Comparison of ENCODE assay signal across 1 cellular context in genomic region chr18:21600526-21601410, GRCh38.
TF ChIP-seq lines count a peak whose summit lies in the region.

Gene ESCO1 (minus strand): TSS chr18:21600704. CDS start chr18:21574843, 25,861 bp downstream.

TF ChIP-seq in HepG2, 621 proteins besides CTCF, POLR2A, EP300 and RAD21 (continued from another document and continues in another):
- TF ChIP-seq PAXIP1 (CRISPR knock-in tag; conservative IDR thresholded peaks at IDR 0.05), result peak; percentile 68
- TF ChIP-seq RERE (CRISPR knock-in tag; IDR thresholded peaks at IDR 0.05; ENCODE audit: low read depth), result peak; percentile 31; the same call in 1 of the 2 replicates
- peak; percentile 88; the same call in 1 of the 2 replicates for TF ChIP-seq ZNF318 (CRISPR knock-in tag; IDR thresholded peaks at IDR 0.05)
- no peak; the same call in 1 of the 2 replicates for TF ChIP-seq REL (CRISPR knock-in tag; conservative IDR thresholded peaks at IDR 0.05)
- 0 out of 2 replicates have a peak, but pooled peaks have one; percentile 38 for TF ChIP-seq ZNF841 (CRISPR knock-in tag; IDR thresholded peaks at IDR 0.05; ENCODE audit: borderline replicate concordance)
- TF ChIP-seq E2F2 (CRISPR knock-in tag; IDR thresholded peaks at IDR 0.05; ENCODE audit: borderline replicate concordance), result no peak
- peak; percentile 75 for TF ChIP-seq MXD1 (CRISPR knock-in tag; IDR thresholded peaks at IDR 0.05)
- peak; percentile 92 for TF ChIP-seq MIER3 (CRISPR knock-in tag; IDR thresholded peaks at IDR 0.05; ENCODE audit: borderline replicate concordance)
- TF ChIP-seq ZFP91 (CRISPR knock-in tag; IDR thresholded peaks at IDR 0.05; ENCODE audit: borderline replicate concordance), result peak; percentile 93
- TF ChIP-seq GPBP1L1 (CRISPR knock-in tag; IDR thresholded peaks at IDR 0.05), result no peak
- TF ChIP-seq FOXP1 (IDR thresholded peaks at IDR 0.05), result no peak
- peak; percentile 23; the same call in 1 of the 2 replicates for TF ChIP-seq FOXP1 (CRISPR knock-in tag; IDR thresholded peaks at IDR 0.05)
- TF ChIP-seq MBD4 (IDR thresholded peaks at IDR 0.05; ENCODE audit: borderline replicate concordance, low read length), result no peak
- TF ChIP-seq RNF219 (CRISPR knock-in tag; IDR thresholded peaks at IDR 0.05), result peak; percentile 77; the same call in 1 of the 2 replicates
- TF ChIP-seq GMEB1 (CRISPR knock-in tag; IDR thresholded peaks at IDR 0.05; ENCODE audit: borderline replicate concordance), result peak; percentile 96
- TF ChIP-seq IKZF1 (IDR thresholded peaks at IDR 0.05), result no peak
- TF ChIP-seq CC2D1A (CRISPR knock-in tag; IDR thresholded peaks at IDR 0.05), result no peak
- peak; percentile 90 for TF ChIP-seq ZBTB14 (CRISPR knock-in tag; IDR thresholded peaks at IDR 0.05)
